Comparison of ENCODE assay signal across 8 cellular contexts in genomic region chr1:21289700-21290545, GRCh38. TPM values are rescaled to one million over a fixed set of nuclear protein-coding genes. Genes with fewer than 3 reads are reported as not detected.
DNase-seq lines count a peak whose midpoint lies in the region; ATAC-seq and TF ChIP-seq lines count a peak whose summit lies in the region.

Gene ECE1 (minus strand): TSS chr1:21290463. CDS start chr1:21290414, 49 bp downstream.

- peak within 1 kb of the TSS; percentile 86 to 91 for H3K14ac ChIP-seq in mesenchymal stem cell (ENCODE audit: low read length in 2 of 2)

- peaks cover 55% of the 10 kb centered on the region for H3K4me1 ChIP-seq in KMS-11 (ENCODE audit: low read depth, poor library complexity, severe bottlenecking)
- peaks cover 19% of the 10 kb centered on the region for H3K4me1 ChIP-seq in ectodermal cell (ENCODE audit: control insufficient read depth, insufficient read depth, low read length)
- peaks cover 32% of the 10 kb centered on the region for H3K4me1 ChIP-seq in mesenchymal stem cell (ENCODE audit: control insufficient read depth, insufficient read depth, low read depth, low read length)

- peak; percentile 78 for DNase-seq in CD1c-positive myeloid dendritic cell (ENCODE audit: extremely low spot score)
- peak; percentile 49 for DNase-seq in activated CD4-positive, alpha-beta T cell treated with anti-CD3 and anti-CD28 coated beads for 48 hours
- DNase-seq in mesenchymal stem cell: peak; percentile 41
- no peak for DNase-seq in hippocampal formation (lab: John Stamatoyannopoulos, UW)

- peak within 1 kb of the TSS; percentile 84 for H4K8ac ChIP-seq in mesenchymal stem cell (ENCODE audit: low read length)

- H3K27me3 ChIP-seq in KMS-11 (ENCODE audit: insufficient read depth, low read depth) (no peaks in the 10 kb centered on the region), ectodermal cell (ENCODE audit: control insufficient read depth, insufficient read depth, low read length, poor library complexity, severe bottlenecking) (peaks cover 28% of the 10 kb centered on the region), mesenchymal stem cell (ENCODE audit: control insufficient read depth in 1 of 2, insufficient read depth in 1 of 2, low read length in 2 of 2) (no peaks in the 10 kb centered on the region)

- H3K4me2 ChIP-seq in KMS-11 (peak within 1 kb of the TSS; percentile 80), mesenchymal stem cell (ENCODE audit: low read length, poor library complexity, severe bottlenecking) (peak within 1 kb of the TSS; percentile 95)

- peaks cover 76% of the 10 kb centered on the region for H3K4me1 Mint-ChIP-seq in stimulated activated naive CD8-positive, alpha-beta T cell treated with anti-CD3 and anti-CD28 coated beads, Interleukin-15, Interleukin-2, amounts not matched to agents 100 ng/mL and 50 ng/mL, for 24 hours (ENCODE audit: low read depth)

- H3K9me3 ChIP-seq in ectodermal cell (ENCODE audit: control insufficient read depth, low read length) (no peaks in the 10 kb centered on the region), mesenchymal stem cell (ENCODE audit: control insufficient read depth, low read length) (no peaks in the 10 kb centered on the region)

- peak within 1 kb of the TSS; percentile 91 to 99 for H3K18ac ChIP-seq in mesenchymal stem cell (ENCODE audit: low read depth in 1 of 2, low read length in 2 of 2)

- H3K79me2 ChIP-seq in KMS-11 (ENCODE audit: insufficient read depth, low read depth): no peaks in the 10 kb centered on the region

- 1 to 2% methylated on average over 90 of the region's 90 CpGs for WGBS in ectodermal cell, 2 experiments
- 3% methylated on average over 41 of the region's 90 CpGs for WGBS in mesenchymal stem cell

- H4K20me1 ChIP-seq in KMS-11 (ENCODE audit: insufficient read depth): no peaks in the 10 kb centered on the region; the same call in 1 of the 2 replicates

- H3K9ac ChIP-seq in KMS-11: peak within 1 kb of the TSS; percentile 25; the same call in 1 of the 2 replicates
- peak within 1 kb of the TSS; percentile 87 for H3K9ac ChIP-seq in mesenchymal stem cell (ENCODE audit: low read length)

- H3K23ac ChIP-seq in mesenchymal stem cell (ENCODE audit: low read length in 2 of 2): peak within 1 kb of the TSS in 1 of 2 experiments; percentile 61

- peak within 1 kb of the TSS; percentile 83 for H2AK5ac ChIP-seq in mesenchymal stem cell (ENCODE audit: low read length, severe bottlenecking)

- H2AFZ ChIP-seq in KMS-11 (ENCODE audit: low read depth) (peak within 1 kb of the TSS; percentile 39; the same call in 1 of the 2 replicates), mesenchymal stem cell (ENCODE audit: low read depth, low read length) (peak within 1 kb of the TSS; percentile 20)

- no peak for ATAC-seq in GM21360 (IDR thresholded peaks at IDR 0.05; ENCODE audit: unreplicated experiment)

- peaks cover 27% of the 10 kb centered on the region for H3K79me1 ChIP-seq in mesenchymal stem cell (replicated peaks; ENCODE audit: low read length, poor library complexity, severe bottlenecking)

- no peaks in the 10 kb centered on the region for H3K27me3 Mint-ChIP-seq in stimulated activated naive CD8-positive, alpha-beta T cell treated with anti-CD3 and anti-CD28 coated beads, Interleukin-15, Interleukin-2, amounts not matched to agents 100 ng/mL and 50 ng/mL, for 24 hours

- no peak for TF ChIP-seq CTCF in KMS-11 (conservative IDR thresholded peaks at IDR 0.05; ENCODE audit: low read depth, low read length)

- H2BK12ac ChIP-seq in mesenchymal stem cell (ENCODE audit: low read length in 2 of 2): peak within 1 kb of the TSS in 1 of 2 experiments; percentile 74

- H3K27ac Mint-ChIP-seq in stimulated activated naive CD8-positive, alpha-beta T cell treated with anti-CD3 and anti-CD28 coated beads, Interleukin-15, Interleukin-2, amounts not matched to agents 100 ng/mL and 50 ng/mL, for 24 hours: peak within 1 kb of the TSS; percentile 95

- peak within 1 kb of the TSS; percentile 39 for H2BK5ac ChIP-seq in mesenchymal stem cell (ENCODE audit: low read depth, low read length, poor library complexity, severe bottlenecking)

- no peaks in the 10 kb centered on the region for H3K36me3 ChIP-seq in KMS-11 (ENCODE audit: insufficient read depth)
- H3K36me3 ChIP-seq in ectodermal cell (ENCODE audit: control insufficient read depth, insufficient read depth, low read length): no peaks in the 10 kb centered on the region
- peaks cover under 1 to 3% of the 10 kb centered on the region in 2 experiments for H3K36me3 ChIP-seq in mesenchymal stem cell (ENCODE audit: control insufficient read depth in 1 of 2, insufficient read depth in 2 of 2, low read depth in 1 of 2, low read length in 2 of 2)

- H3K27ac ChIP-seq in KMS-11 (no peak within 1 kb of the TSS), ectodermal cell (ENCODE audit: insufficient read depth, low read depth, low read length, poor library complexity, severe bottlenecking) (no peak within 1 kb of the TSS), mesenchymal stem cell (ENCODE audit: low read length, poor library complexity, severe bottlenecking) (no peak within 1 kb of the TSS)

- peak within 1 kb of the TSS; percentile 88 for H3K4ac ChIP-seq in mesenchymal stem cell (ENCODE audit: low read depth in 1 of 2, low read length in 2 of 2)

- H3K4me3 Mint-ChIP-seq in stimulated activated naive CD8-positive, alpha-beta T cell treated with anti-CD3 and anti-CD28 coated beads, Interleukin-15, Interleukin-2, amounts not matched to agents 100 ng/mL and 50 ng/mL, for 24 hours: peak within 1 kb of the TSS; percentile 89

- no peaks in the 10 kb centered on the region for H3K9me3 Mint-ChIP-seq in stimulated activated naive CD8-positive, alpha-beta T cell treated with anti-CD3 and anti-CD28 coated beads, Interleukin-15, Interleukin-2, amounts not matched to agents 100 ng/mL and 50 ng/mL, for 24 hours

- peak within 1 kb of the TSS; percentile 65 for H2BK120ac ChIP-seq in mesenchymal stem cell (ENCODE audit: low read depth, low read length)

- peaks cover 30% of the 10 kb centered on the region for H3K36me3 Mint-ChIP-seq in stimulated activated naive CD8-positive, alpha-beta T cell treated with anti-CD3 and anti-CD28 coated beads, Interleukin-15, Interleukin-2, amounts not matched to agents 100 ng/mL and 50 ng/mL, for 24 hours (ENCODE audit: low read depth)

- peak within 1 kb of the TSS; percentile 36 for H2BK15ac ChIP-seq in mesenchymal stem cell (ENCODE audit: low read depth, poor library complexity, severe bottlenecking)

- H4K91ac ChIP-seq in mesenchymal stem cell (ENCODE audit: low read length): peak within 1 kb of the TSS; percentile 98

- H3K4me3 ChIP-seq in KMS-11 (IDR thresholded peaks at IDR 0.05; ENCODE audit: insufficient read depth, low read depth, low read length) (no peak within 1 kb of the TSS), ectodermal cell (ENCODE audit: insufficient read depth, low read depth, low read length) (peak within 1 kb of the TSS; percentile 52), mesenchymal stem cell (ENCODE audit: insufficient read depth in 1 of 2, low read depth in 1 of 2, low read length in 2 of 2) (peak within 1 kb of the TSS; percentile 82 to 90)

RNA-seq across cellular contexts. Expression of gene ECE1, which starts in this region (rescaled TPM):
- 43.3 TPM for polyA plus RNA-seq in ectodermal cell (2013, experiment 1 of 4)
- 41.6 TPM for polyA plus RNA-seq in ectodermal cell (2013, experiment 2 of 4)
- polyA plus RNA-seq in ectodermal cell (2013, experiment 3 of 4): 35.4 TPM
- polyA plus RNA-seq in ectodermal cell (2013, experiment 4 of 4): 36.9 TPM
- polyA plus RNA-seq in mesenchymal stem cell (2013, experiment 1 of 2): 229 TPM
- 222 TPM for polyA plus RNA-seq in mesenchymal stem cell (2013, experiment 2 of 2)

Comparison
In these comparisons a context has a peak if more than half of its experiments do, and no peak if none do; other contexts are left out.
1. DNase-seq: peak in CD1c-positive myeloid dendritic cell (single experiment), activated CD4-positive, alpha-beta T cell treated with anti-CD3 and anti-CD28 coated beads for 48 hours (single experiment) and mesenchymal stem cell (single experiment); none in hippocampal formation (0 of 2).